ENCODE assay signal across 8 cellular contexts in genomic region chr5:113514263-113514590, GRCh38. TPM values are rescaled to one million over a fixed set of nuclear protein-coding genes. Genes with fewer than 3 reads are reported as not detected.
DNase-seq lines count a peak whose midpoint lies in the region; ATAC-seq and TF ChIP-seq lines count a peak whose summit lies in the region.

No MANE protein-coding gene starts in this region.

- intact Hi-C loops in OCI-LY7 (cut with micrococcal nuclease; ENCODE audit: unreplicated experiment) = loop anchor here (5.0 kb wide), 1 partner anchor 467 kb away; no protein-coding TSS in a partner anchor

- H3K9me3 ChIP-seq in OCI-LY7 (ENCODE audit: low read length) (peaks cover 8% of the 10 kb centered on the region; the same call in 1 of the 2 replicates), neuron (ENCODE audit: low read length) (no peaks in the 10 kb centered on the region)

- ATAC-seq in HG03457 (IDR thresholded peaks at IDR 0.05; ENCODE audit: unreplicated experiment) = no peak

- H3K4me1 Mint-ChIP-seq in endothelial cell (ENCODE audit: unreplicated experiment) = peaks cover 13% of the 10 kb centered on the region

- CTCF ChIA-PET in OCI-LY7 (lab: Charles Lee; ENCODE audit: unreplicated experiment) = interaction anchor here (1.1 kb wide), 1 partner anchor 11 kb away, joined by 4 read pairs; no protein-coding TSS in a partner anchor

- H3K4me3 Mint-ChIP-seq in endothelial cell (ENCODE audit: unreplicated experiment) = peak overlapping the region; percentile 89

- H3K27ac Mint-ChIP-seq in endothelial cell (ENCODE audit: unreplicated experiment) = peak overlapping the region; percentile 88

- H3K9me3 Mint-ChIP-seq in endothelial cell (ENCODE audit: unreplicated experiment) = no peaks in the 10 kb centered on the region

- H3K27me3 ChIP-seq in neuron (ENCODE audit: insufficient read depth, low read length) = no peaks in the 10 kb centered on the region

- peak overlapping the region; percentile 99 for H3K4me2 ChIP-seq in OCI-LY7 (ENCODE audit: low read length)

- peak overlapping the region; percentile 79 for H3K4me3 ChIP-seq in OCI-LY7 (ENCODE audit: low read depth, low read length, poor library complexity, severe bottlenecking)
- peak overlapping the region; percentile 74 for H3K4me3 ChIP-seq in neuron (ENCODE audit: low read length)

- H2AFZ ChIP-seq in OCI-LY7 (ENCODE audit: low read length) (peak overlapping the region; percentile 89; the same call in 1 of the 2 replicates), neuron (ENCODE audit: low read depth, low read length) (peak overlapping the region; percentile 83)

- H3K4me1 ChIP-seq in OCI-LY7 (ENCODE audit: insufficient read depth, low read length, poor library complexity, severe bottlenecking) (peaks cover 23% of the 10 kb centered on the region), neuron (ENCODE audit: insufficient read depth, low read length) (peaks cover 9% of the 10 kb centered on the region)

- H3K36me3 Mint-ChIP-seq in endothelial cell (ENCODE audit: low read depth, unreplicated experiment) = no peaks in the 10 kb centered on the region

- H3K9me2 ChIP-seq in OCI-LY7 (ENCODE audit: insufficient read depth, low read length) = no peaks in the 10 kb centered on the region

- H3K27me3 Mint-ChIP-seq in endothelial cell (ENCODE audit: unreplicated experiment) = no peaks in the 10 kb centered on the region

- H3K27ac ChIP-seq in OCI-LY7 (ENCODE audit: low read depth, low read length, poor library complexity, severe bottlenecking) = peak overlapping the region; percentile 37

- POLR2A ChIA-PET in OCI-LY7 (lab: Charles Lee) = interaction anchor here (1.0 to 2.3 kb wide), 7 partner anchors 9 to 539 kb away, joined by 3 to 20 read pairs (median 3); no protein-coding TSS in a partner anchor

- H3K36me3 ChIP-seq in OCI-LY7 (ENCODE audit: insufficient read depth, low read length) (peaks cover 39% of the 10 kb centered on the region), neuron (ENCODE audit: insufficient read depth, low read length) (peaks cover 22% of the 10 kb centered on the region)

- DNase-seq in NCI-H146 (lab: John Stamatoyannopoulos, UW) = peak; percentile 35
- no peak for DNase-seq in NCI-H146 treated with DMSO at 0.1 percent for 48 hours (lab: John Stamatoyannopoulos, UW; ENCODE audit: unreplicated experiment)
- peak; percentile 31 for DNase-seq in OCI-LY7 (ENCODE audit: low spot score)
- DNase-seq in endothelial cell (ENCODE audit: low spot score) = no peak
- DNase-seq in SHP77 treated with DMSO at 0.1 percent for 48 hours (lab: John Stamatoyannopoulos, UW) = no peak
- no peak for DNase-seq in NCI-H2171 treated with DMSO at 0.1 percent for 48 hours (lab: John Stamatoyannopoulos, UW)

- H4K20me1 ChIP-seq in OCI-LY7 (ENCODE audit: insufficient read depth, low read length) = 0 out of 2 replicates have a peak, but pooled peaks cover 4% of the 10 kb centered on the region

- TF ChIP-seq CTCF in OCI-LY7 (conservative IDR thresholded peaks at IDR 0.05; ENCODE audit: low read length) (no peak), endothelial cell (IDR thresholded peaks at IDR 0.05; ENCODE audit: unreplicated experiment) (no peak)

- BruUV-seq in OCI-LY7 (replicated peaks; lab: Mats Ljungman, UMichigan) = no TSS peak

- H3K79me2 ChIP-seq in OCI-LY7 (ENCODE audit: insufficient read depth, low read depth, low read length) = peaks cover 54% of the 10 kb centered on the region

RNA-seq across cellular contexts. Expression of gene YTHDC2, which starts 0.7 kb away (rescaled TPM):
- 30.6 and 40.3 TPM in 2 replicates for total RNA-seq in OCI-LY7 (2014; rRNA removed; shearing (Covaris generic))
- total RNA-seq in OCI-LY7 (2022) (59.6 and 60.1 TPM in 2 replicates), endothelial cell (ENCODE audit: unreplicated experiment) (28.6 TPM)

RNA-seq across cellular contexts. Expression of gene MCC, which starts 26.0 kb away (rescaled TPM):
- total RNA-seq in OCI-LY7 (2014; rRNA removed; shearing (Covaris generic)) = 0.18 TPM in 1 of 2 replicates, not detected in the other
- 0.04 and 0.25 TPM in 2 replicates for total RNA-seq in OCI-LY7 (2022)
- 22.7 TPM for total RNA-seq in endothelial cell (ENCODE audit: unreplicated experiment)

Comparison
In these comparisons a context has a peak if more than half of its experiments do, and no peak if none do; other contexts are left out.
1. DNase-seq: peak in NCI-H146 (single experiment) and OCI-LY7 (single experiment); none in NCI-H146 treated with DMSO at 0.1 percent for 48 hours (single experiment), endothelial cell (single experiment), SHP77 treated with DMSO at 0.1 percent for 48 hours (single experiment) and NCI-H2171 treated with DMSO at 0.1 percent for 48 hours (single experiment).
2. RNA of gene MCC, which starts 26.0 kb away (total RNA-seq): 22.7 TPM in endothelial cell (single experiment); 0.04 to 0.25 TPM in OCI-LY7; every median in the first group is over 10 times any median in the second.